In the genomic region with DNA sequence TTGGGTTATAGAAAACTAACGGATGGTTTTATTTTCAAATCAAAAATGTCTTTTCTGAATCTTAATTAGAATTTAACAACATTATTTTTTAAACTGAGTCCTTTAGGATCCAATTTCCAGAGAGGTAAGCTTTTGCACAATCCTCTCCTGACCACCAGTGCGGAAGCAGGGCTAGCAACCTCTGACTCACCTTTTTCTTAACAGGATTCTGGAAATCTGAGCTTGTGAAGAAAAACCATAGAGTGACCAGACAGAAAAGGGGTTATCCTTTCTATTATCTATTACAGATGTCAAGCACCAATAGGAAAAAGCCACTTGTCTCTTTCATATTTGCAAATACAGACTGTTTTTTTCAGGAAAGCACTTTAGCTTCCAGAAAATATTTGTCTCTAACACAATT, we compare ENCODE assay signal across 15 cellular contexts. TPM values are rescaled to one million over a fixed set of nuclear protein-coding genes. Genes with fewer than 3 reads are reported as not detected.
A peak's percentile ranks its signal among the peaks of the same experiment; 100 is the strongest.
DNase-seq lines count a peak whose midpoint lies in the region; ATAC-seq and TF ChIP-seq lines count a peak whose summit lies in the region.
"Had no signal": no experiment of that assay in that cellular context is flagged by ENCODE, and none has a peak within 500 bp of the region (broad histone marks: within the 10 kb centered on the region; RNA-seq: fewer than 3 reads in every experiment).

No MANE protein-coding gene starts in this region.

- H3K36me3 ChIP-seq in stomach: peaks cover 21 to 88% (median 84%) of the 10 kb centered on the region in 4 donors

- intact Hi-C loops in stomach (cut with DNase I; ENCODE audit: low total_unique reads): loop anchor here (10.0 kb wide), 2 partner anchors 61 to 281 kb away; no protein-coding TSS in a partner anchor

- H3K4me1 ChIP-seq in stomach: peaks cover 0 to 18% (median 3%) of the 10 kb centered on the region in 4 donors

- peaks cover 13% of the 10 kb centered on the region for H3K36me3 Mint-ChIP-seq in osteocyte (ENCODE audit: unreplicated experiment)

- no peak for TF ChIP-seq EP300 in stomach (IDR thresholded peaks at IDR 0.05)

- H3K9me3 Mint-ChIP-seq in osteocyte (ENCODE audit: unreplicated experiment): no peaks in the 10 kb centered on the region
- H3K9me3 Mint-ChIP-seq: CD4-positive, alpha-beta T cell; dendritic cell treated with granulocyte-macrophage colony-stimulating factor and Interleukin-4, amounts not matched to agents 40 ng/mL and 50 ng/mL, for 4 days had no signal

- no peak overlapping the region for H3K4me3 Mint-ChIP-seq in osteocyte (ENCODE audit: unreplicated experiment)
- H3K4me3 Mint-ChIP-seq: activated naive CD8-positive, alpha-beta T cell; CD4-positive, alpha-beta T cell; dendritic cell treated with granulocyte-macrophage colony-stimulating factor and Interleukin-4, amounts not matched to agents 40 ng/mL and 50 ng/mL, for 4 days had no signal

- TF ChIP-seq POLR2A in stomach (IDR thresholded peaks at IDR 0.05): no peak

- no peaks in the 10 kb centered on the region for H3K9me3 ChIP-seq in stomach

- H3K27me3 ChIP-seq in stomach: no peaks in the 10 kb centered on the region

- ATAC-seq in HG02973 (IDR thresholded peaks at IDR 0.05; ENCODE audit: unreplicated experiment): no peak
- no peak for ATAC-seq in HG03139 (IDR thresholded peaks at IDR 0.05; ENCODE audit: unreplicated experiment)

- peak overlapping the region; percentile 7 for H3K27ac Mint-ChIP-seq in osteocyte (ENCODE audit: unreplicated experiment)
- H3K27ac Mint-ChIP-seq: activated naive CD8-positive, alpha-beta T cell; CD4-positive, alpha-beta T cell; dendritic cell treated with granulocyte-macrophage colony-stimulating factor and Interleukin-4, amounts not matched to agents 40 ng/mL and 50 ng/mL, for 4 days had no signal

- TF ChIP-seq CTCF in epithelial cell of esophagus (IDR thresholded peaks at IDR 0.05; ENCODE audit: insufficient read depth, low read depth, low read length, missing control alignments): no peak
- TF ChIP-seq CTCF in osteocyte (IDR thresholded peaks at IDR 0.05): no peak
- no peak for TF ChIP-seq CTCF in stomach (IDR thresholded peaks at IDR 0.05)

- H3K4me3 ChIP-seq in epithelial cell of esophagus (ENCODE audit: low read length): no peak overlapping the region
- H3K4me3 ChIP-seq in stomach: no peak overlapping the region

- H3K4me1 Mint-ChIP-seq in osteocyte (ENCODE audit: unreplicated experiment): peaks cover 19% of the 10 kb centered on the region

- DNase-seq in Daoy (ENCODE audit: low read depth): peak; percentile 61
- DNase-seq in NCI-H226: peak; percentile 92
- DNase-seq in epithelial cell of esophagus (ENCODE audit: low read depth): peak; percentile 17
- DNase-seq in osteocyte (ENCODE audit: extremely low spot score, unreplicated experiment): no peak
- DNase-seq in DMS 273 (lab: John Stamatoyannopoulos, UW; ENCODE audit: unreplicated experiment): no peak
- no peak for DNase-seq in stomach
- DNase-seq: activated CD4-positive, CD25-positive, alpha-beta regulatory T cell; activated CD8-positive, alpha-beta memory T cell treated with anti-CD3 and anti-CD28 coated beads, Interleukin-2, amount 50 U/mL, for 4 hours; CD4-positive, alpha-beta T cell; midbrain; NCI-H2171 had no signal

- no peaks in the 10 kb centered on the region for H3K27me3 Mint-ChIP-seq in osteocyte (ENCODE audit: unreplicated experiment)
- H3K27me3 Mint-ChIP-seq: activated naive CD8-positive, alpha-beta T cell; CD4-positive, alpha-beta T cell; dendritic cell treated with granulocyte-macrophage colony-stimulating factor and Interleukin-4, amounts not matched to agents 40 ng/mL and 50 ng/mL, for 4 days had no signal

- no peak overlapping the region for H3K27ac ChIP-seq in stomach

- WGBS in stomach, 5 donors: 87 to 95% (median 89%) methylated on average over 2 of the region's 2 CpGs

RNA-seq across cellular contexts. Expression of gene ALG9, which starts 25.3 kb away (rescaled TPM):
- total RNA-seq in Daoy (2014; rRNA removed; shearing (Covaris generic)): 28.1 and 29.5 TPM in 2 replicates
- 34.1 and 41.7 TPM in 2 replicates for total RNA-seq in osteocyte
- 10 to 100 TPM; 19.7 to 53.7 (median 32.4) TPM for total RNA-seq in stomach
- polyA plus RNA-seq in stomach: 10 to 100 TPM; 11.9 to 29.2 (median 13.0) TPM

RNA-seq across cellular contexts. Expression of gene FDXACB1, which starts 32.9 kb away (rescaled TPM):
- 3.5 and 4.7 TPM in 2 replicates for total RNA-seq in Daoy (2014; rRNA removed; shearing (Covaris generic))
- total RNA-seq in osteocyte (1.9 and 2.5 TPM in 2 replicates), stomach (1 to 10 TPM in 2 of 5 donors, under 1 TPM in 1, not detected in 2; 0.29 to 4.3 (median 2.2) TPM)
- 1 to 10 TPM in 2 of 3 donors, under 1 TPM in 1; 0.95 to 1.7 (median 1.4) TPM for polyA plus RNA-seq in stomach

RNA-seq across cellular contexts. Expression of gene CFAP68, which starts 33.3 kb away (rescaled TPM):
- total RNA-seq in Daoy (2014; rRNA removed; shearing (Covaris generic)): 15.0 and 24.1 TPM in 2 replicates
- 12.5 and 17.2 TPM in 2 replicates for total RNA-seq in osteocyte
- total RNA-seq in stomach: 10 to 100 TPM in 1 of 5 donors, 1 to 10 TPM in 3, not detected in 1; 3.9 to 51.9 (median 5.3) TPM
- 10 to 100 TPM; 40.2 to 50.7 (median 40.7) TPM for polyA plus RNA-seq in stomach

Comparison
In these comparisons a context has a peak if more than half of its experiments do, and no peak if none do; other contexts are left out.
1. DNase-seq: peak in Daoy (single experiment), NCI-H226 (single experiment) and epithelial cell of esophagus (single experiment); none in osteocyte (single experiment), DMS 273 (single experiment) and stomach (single experiment).